Comparison of ENCODE assay signal across 25 cellular contexts in genomic region chr12:31947971-31948370, GRCh38.
"Had no signal": no experiment of that assay in that cellular context is flagged by ENCODE, and none has a peak within 500 bp of the region (broad histone marks: within the 10 kb centered on the region; RNA-seq: fewer than 3 reads in every experiment).

No MANE protein-coding gene starts in this region.

- H3K27me3 ChIP-seq: adrenal gland, ascending aorta, dorsolateral prefrontal cortex, esophagus squamous epithelium, gastroesophageal sphincter, heart right ventricle had no signal

- H3K4me3 ChIP-seq: adrenal gland, ascending aorta, coronary artery, dorsolateral prefrontal cortex, esophagus squamous epithelium, gastroesophageal sphincter, heart right ventricle had no signal

- ATAC-seq: activated naive CD8-positive, alpha-beta T cell treated with anti-CD3 and anti-CD28 coated beads, Interleukin-2, amount 50 U/mL, for 24 hours; activated T-cell treated with anti-CD3 and anti-CD28 coated beads, Interleukin-2, amount 50 U/mL, for 72 hours; effector memory CD8-positive, alpha-beta T cell; gastroesophageal sphincter; heart right ventricle had no signal

- H3K27ac ChIP-seq: adrenal gland, ascending aorta, coronary artery, dorsolateral prefrontal cortex, epithelial cell of prostate, esophagus squamous epithelium, gastroesophageal sphincter, heart right ventricle had no signal

- DNase-seq: activated CD4-positive, alpha-beta memory T cell treated with anti-CD3 and anti-CD28 coated beads, Interleukin-2, amount 10 ng/mL, durations not matched to agents 7 days and 5 days; activated CD4-positive, alpha-beta T cell treated with anti-CD3 and anti-CD28 coated beads for 1 hour; activated CD4-positive, alpha-beta T cell treated with anti-CD3 and anti-CD28 coated beads for 4 hours; activated CD4-positive, alpha-beta T cell treated with anti-CD3 and anti-CD28 coated beads, Interleukin-2, amount 10 ng/mL, durations not matched to agents 7 days and 5 days; activated CD4-positive, alpha-beta T cell treated with anti-CD3 and anti-CD28 coated beads, Interleukin-2, amount 50 U/mL, for 4 hours; activated CD8-positive, alpha-beta memory T cell treated with anti-CD3 and anti-CD28 coated beads, Interleukin-2, amount 50 U/mL, for 48 hours; activated gamma-delta T cell; activated naive CD4-positive, alpha-beta T cell; activated naive CD4-positive, alpha-beta T cell treated with anti-CD3 and anti-CD28 coated beads, Interleukin-2, amount 50 U/mL, for 16 hours; activated naive CD8-positive, alpha-beta T cell treated with anti-CD3 and anti-CD28 coated beads for 36 hours; activated naive CD8-positive, alpha-beta T cell treated with anti-CD3 and anti-CD28 coated beads, Interleukin-2, amount 50 U/mL, for 24 hours; activated T-cell treated with anti-CD3 and anti-CD28 coated beads for 4 hours; activated T-cell treated with anti-CD3 and anti-CD28 coated beads, Interleukin-2, amount 50 U/mL, for 24 hours; activated T-cell treated with anti-CD3 and anti-CD28 coated beads, Interleukin-2, amount 50 U/mL, for 72 hours; adrenal gland; dorsolateral prefrontal cortex; effector memory CD8-positive, alpha-beta T cell; esophagus squamous epithelium; foreskin melanocyte; heart right ventricle; T-helper 2 cell had no signal

- H3K9me3 ChIP-seq: adrenal gland, gastroesophageal sphincter had no signal

- H3K4me1 ChIP-seq: adrenal gland, ascending aorta, esophagus squamous epithelium, gastroesophageal sphincter, heart right ventricle had no signal

- H3K36me3 ChIP-seq: adrenal gland, ascending aorta, esophagus squamous epithelium had no signal
